16 cellular contexts compared by ENCODE assay signal in genomic region chr2:238875161-238875530, GRCh38. TPM values are rescaled to one million over a fixed set of nuclear protein-coding genes. Genes with fewer than 3 reads are reported as not detected.
DNase-seq lines count a peak whose midpoint lies in the region; ATAC-seq and TF ChIP-seq lines count a peak whose summit lies in the region.
"Had no signal": no experiment of that assay in that cellular context is flagged by ENCODE, and none has a peak within 500 bp of the region (broad histone marks: within the 10 kb centered on the region; RNA-seq: fewer than 3 reads in every experiment).

No MANE protein-coding gene starts in this region.

- TF ChIP-seq EP300 in suprapubic skin (IDR thresholded peaks at IDR 0.05), result no peak

- H3K27me3 ChIP-seq in HCT116 (ENCODE audit: insufficient read depth, low read length) (peaks cover 3% of the 10 kb centered on the region; the same call in 1 of the 2 replicates), right atrium auricular region (no peaks in the 10 kb centered on the region), suprapubic skin (peaks cover 11% of the 10 kb centered on the region), colonic mucosa (no peaks in the 10 kb centered on the region)
- H3K27me3 ChIP-seq: adrenal gland had no signal

- no peak overlapping the region for H2AFZ ChIP-seq in HCT116 (ENCODE audit: low read depth, low read length, poor library complexity, severe bottlenecking)

- peak; percentile 18; the same call in 1 of the 2 replicates for TF ChIP-seq RAD21 in HCT116 (IDR thresholded peaks at IDR 0.05; ENCODE audit: low read depth)

- POLR2A ChIA-PET in HCT116 (lab: Charles Lee), result no interaction called here

- no peak for TF ChIP-seq CTCF in HCT116 (IDR thresholded peaks at IDR 0.05 in 2 of 3, conservative IDR thresholded peaks at IDR 0.05 in 1 of 3; ENCODE audit: borderline replicate concordance in 1 of 3, insufficient read depth in 1 of 3, low read depth in 2 of 3, low read length in 2 of 3)
- TF ChIP-seq CTCF in astrocyte of the spinal cord (IDR thresholded peaks at IDR 0.05; ENCODE audit: low read depth, low read length), result peak; percentile 17
- peak in 1 of 2 donors; percentile 18 for TF ChIP-seq CTCF in right atrium auricular region (IDR thresholded peaks at IDR 0.05)
- peak in 1 of 2 donors; percentile 19 for TF ChIP-seq CTCF in suprapubic skin (IDR thresholded peaks at IDR 0.05)
- TF ChIP-seq CTCF in colonic mucosa (IDR thresholded peaks at IDR 0.05), result no peak

- no peak overlapping the region for H3K4me2 ChIP-seq in HCT116 (ENCODE audit: low read length)

- H3K9ac ChIP-seq in HCT116 (ENCODE audit: low read length) (no peak overlapping the region), colonic mucosa (ENCODE audit: low read depth in 2 of 2, low read length in 2 of 2) (no peak overlapping the region)

- TF ChIP-seq POLR2A in HCT116 (IDR thresholded peaks at IDR 0.05; ENCODE audit: borderline replicate concordance, extremely low read depth, insufficient read depth, insufficient read length), result no peak
- no peak for TF ChIP-seq POLR2A in suprapubic skin (IDR thresholded peaks at IDR 0.05)

- H3K9me3 ChIP-seq in HCT116 (ENCODE audit: control insufficient read depth in 1 of 2, insufficient read depth in 1 of 2, low read depth in 1 of 2, low read length in 2 of 2) (no peaks in the 10 kb centered on the region), right atrium auricular region (no peaks in the 10 kb centered on the region), suprapubic skin (no peaks in the 10 kb centered on the region), colonic mucosa (no peaks in the 10 kb centered on the region)
- H3K9me3 ChIP-seq: adrenal gland had no signal

- 62% methylated on average over 3 of the region's 3 CpGs for WGBS in suprapubic skin

- H3K4me1 ChIP-seq in HCT116 (ENCODE audit: control insufficient read depth in 1 of 2, insufficient read depth in 2 of 2, low read length in 2 of 2), result no peaks in the 10 kb centered on the region
- no peaks in the 10 kb centered on the region for H3K4me1 ChIP-seq in right atrium auricular region
- peaks cover 14% of the 10 kb centered on the region for H3K4me1 ChIP-seq in suprapubic skin
- H3K4me1 ChIP-seq in colonic mucosa, result no peaks in the 10 kb centered on the region
- H3K4me1 ChIP-seq: adrenal gland had no signal

- BruUV-seq in HCT116 (replicated peaks; lab: Mats Ljungman, UMichigan), result no TSS peak

- ATAC-seq in HCT116, result no peak
- no peak for ATAC-seq in GM19463 (IDR thresholded peaks at IDR 0.05; ENCODE audit: unreplicated experiment)
- ATAC-seq: effector memory CD8-positive, alpha-beta T cell had no signal

- DNase-seq in HCT116 (ENCODE audit: low read depth, low spot score) (no peak), astrocyte of the spinal cord (ENCODE audit: low read depth, low spot score) (peak; percentile 28), right atrium auricular region (ENCODE audit: low spot score) (peak; percentile 62), suprapubic skin (ENCODE audit: low spot score in 2 of 2) (peak; percentile 74 to 77), colonic mucosa (no peak), LoVo (ENCODE audit: low spot score) (no peak), NCI-H510A treated with DMSO at 0.1 percent for 48 hours (lab: John Stamatoyannopoulos, UW) (no peak)
- DNase-seq: activated CD8-positive, alpha-beta memory T cell treated with anti-CD3 and anti-CD28 coated beads, Interleukin-2, amount 50 U/mL, for 4 hours; CD4-positive, alpha-beta T cell; effector memory CD8-positive, alpha-beta T cell; hippocampal formation; NCI-H1417 treated with DMSO at 0.1 percent for 48 hours; SHP77 treated with DMSO at 0.1 percent for 48 hours; stimulated activated CD4-positive, alpha-beta T cell treated with anti-CD3 and anti-CD28 coated beads, Interleukin-2, amount 100 ng/mL, for 24 hours had no signal

- no peaks in the 10 kb centered on the region for H3K9me2 ChIP-seq in HCT116 (ENCODE audit: insufficient read depth)

- no peaks in the 10 kb centered on the region for H4K20me1 ChIP-seq in HCT116 (ENCODE audit: insufficient read depth)

- in situ Hi-C loops in astrocyte of the spinal cord (cut with HindIII; ENCODE audit: low sequenced_read_pairs), result no loop called here

- CTCF ChIA-PET in HCT116 (lab: Charles Lee), result interaction anchor here (1.4 kb wide), 1 partner anchor 73 kb away, joined by 4 read pairs; no protein-coding TSS in a partner anchor

- H3K36me3 ChIP-seq in HCT116 (ENCODE audit: control insufficient read depth in 1 of 2, insufficient read depth in 2 of 2, low read length in 2 of 2), result no peaks in the 10 kb centered on the region
- H3K36me3 ChIP-seq in right atrium auricular region, result no peaks in the 10 kb centered on the region
- no peaks in the 10 kb centered on the region for H3K36me3 ChIP-seq in suprapubic skin
- no peaks in the 10 kb centered on the region for H3K36me3 ChIP-seq in colonic mucosa
- H3K36me3 ChIP-seq: adrenal gland had no signal

- H3K79me2 ChIP-seq in HCT116 (ENCODE audit: insufficient read depth, low read length), result no peaks in the 10 kb centered on the region

- H3K27ac ChIP-seq in HCT116 (ENCODE audit: low read depth, low read length), result no peak overlapping the region
- H3K27ac ChIP-seq in right atrium auricular region, result peak overlapping the region in 1 of 2 donors; percentile 13
- no peak overlapping the region for H3K27ac ChIP-seq in suprapubic skin
- no peak overlapping the region for H3K27ac ChIP-seq in colonic mucosa

- intact Hi-C loops in HCT116 (cut with micrococcal nuclease) (no loop called here), colonic mucosa (cut with DNase I) (no loop called here)

- RAD21 ChIA-PET in HCT116 (lab: Charles Lee; ENCODE audit: low non-redundant PET in 1 of 2, low total read pairs in 2 of 2, uncharacterized antibody in 2 of 2, unreplicated experiment in 2 of 2), result no interaction called here

- H3K4me3 ChIP-seq in HCT116 (replicated peaks in 1 of 2; ENCODE audit: low read depth in 1 of 2, low read length in 2 of 2) (no peak overlapping the region), astrocyte of the spinal cord (ENCODE audit: low read depth, low read length) (no peak overlapping the region), right atrium auricular region (no peak overlapping the region), suprapubic skin (no peak overlapping the region), colonic mucosa (no peak overlapping the region)
- H3K4me3 ChIP-seq: adrenal gland had no signal

TF ChIP-seq in HCT116, 20 proteins besides CTCF, POLR2A, EP300 and RAD21 (continues in another document):
- TF ChIP-seq EZH2phosphoT487 (IDR thresholded peaks at IDR 0.05; ENCODE audit: borderline replicate concordance) (no peak), REST (IDR thresholded peaks at IDR 0.05; ENCODE audit: low read depth) (no peak), EGR1 (IDR thresholded peaks at IDR 0.05; ENCODE audit: low read depth) (no peak), SRF (IDR thresholded peaks at IDR 0.05; ENCODE audit: low read depth) (no peak), CBX3 (IDR thresholded peaks at IDR 0.05; ENCODE audit: low read depth) (no peak), ZFX (IDR thresholded peaks at IDR 0.05) (no peak), EZH2 (IDR thresholded peaks at IDR 0.05) (no peak), FOSL1 (IDR thresholded peaks at IDR 0.05; ENCODE audit: low read depth) (no peak), ZNF274 (IDR thresholded peaks at IDR 0.05; ENCODE audit: low read depth, low read length) (no peak), SP1 (IDR thresholded peaks at IDR 0.05; ENCODE audit: low read depth) (no peak), SIN3A (IDR thresholded peaks at IDR 0.05; ENCODE audit: low read depth) (no peak), TCF7L2 (IDR thresholded peaks at IDR 0.05; ENCODE audit: borderline replicate concordance, extremely low read depth, insufficient read depth, insufficient read length) (no peak)

RNA-seq across cellular contexts. Expression of gene TWIST2, which starts 27.3 kb away (rescaled TPM):
- not detected for total RNA-seq in HCT116 (2021; ENCODE audit: unreplicated experiment)
- not detected in 2 replicates for polyA plus RNA-seq in HCT116 (2012)
- 10 to 100 TPM in 1 of 2 donors, 1 to 10 TPM in 1; 6.2 to 26.1 TPM for total RNA-seq in right atrium auricular region
- 10 to 100 TPM; 14.7 to 72.7 (median 30.4) TPM for total RNA-seq in suprapubic skin
- total RNA-seq in colonic mucosa, result 1 to 10 TPM in 1 of 2 donors, under 1 TPM in 1; 0.82 to 2.7 TPM
- total RNA-seq: CD4-positive, alpha-beta T cell had no signal

Comparison
In these comparisons a context has a peak if more than half of its experiments do, and no peak if none do; other contexts are left out.
1. DNase-seq: peak in astrocyte of the spinal cord (single experiment), right atrium auricular region (single experiment) and suprapubic skin (2 of 2); none in HCT116 (single experiment), colonic mucosa (single experiment), LoVo (single experiment) and NCI-H510A treated with DMSO at 0.1 percent for 48 hours (single experiment).